In the genomic region with DNA sequence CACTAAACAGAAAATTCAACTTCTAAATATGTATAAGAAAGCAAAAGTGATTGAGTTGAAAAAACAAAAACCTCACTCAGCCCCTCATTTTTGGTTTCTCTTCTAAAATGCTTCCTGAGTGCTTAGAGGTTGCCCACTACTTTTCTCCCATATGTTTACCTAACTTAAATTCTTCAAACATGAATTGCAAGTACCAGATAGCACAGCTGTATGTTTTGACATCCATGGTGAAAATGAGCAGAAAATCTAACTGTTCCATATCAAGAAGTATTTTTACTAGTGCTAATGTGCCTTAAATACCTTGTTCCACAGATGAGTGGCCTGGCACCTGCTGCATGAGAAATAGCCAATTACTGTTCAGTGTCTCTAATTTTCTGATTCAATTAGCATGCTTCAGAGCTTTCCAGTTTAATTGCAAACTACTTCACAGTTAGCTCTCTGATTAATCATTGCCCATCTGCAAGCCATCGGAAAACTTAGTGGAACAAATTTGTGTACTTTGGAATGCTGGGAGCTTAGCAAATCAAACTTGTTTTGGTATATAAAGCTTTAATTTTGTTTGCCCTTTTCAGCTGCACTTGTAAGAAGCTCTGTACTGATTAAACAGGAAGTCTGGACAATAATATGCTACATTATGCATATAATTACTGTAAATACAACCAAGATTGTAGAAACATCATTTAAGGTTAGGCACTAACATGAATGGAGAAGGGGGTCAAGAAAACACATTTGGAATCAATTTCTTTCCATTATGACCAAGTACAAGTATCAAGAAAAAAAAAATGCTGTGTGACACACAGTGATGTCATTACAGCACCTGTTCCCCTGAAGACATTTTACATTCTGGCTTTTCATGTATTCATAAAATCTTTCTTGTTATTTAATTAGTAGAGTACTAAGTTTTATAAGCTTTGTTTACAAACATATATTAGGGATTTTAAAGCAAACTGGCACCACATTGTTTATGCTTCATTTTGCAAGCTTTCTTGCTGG, we compare ENCODE assay signal across 1 cellular context.
TF ChIP-seq lines count a peak whose summit lies in the region.

No MANE protein-coding gene starts in this region.

TF ChIP-seq in SK-N-SH treated with all-trans-retinoic acid at 6 μM for 48 hours, 23 proteins besides CTCF, POLR2A, EP300 and RAD21 (continued from another document):
- TF ChIP-seq, protein P1, sequence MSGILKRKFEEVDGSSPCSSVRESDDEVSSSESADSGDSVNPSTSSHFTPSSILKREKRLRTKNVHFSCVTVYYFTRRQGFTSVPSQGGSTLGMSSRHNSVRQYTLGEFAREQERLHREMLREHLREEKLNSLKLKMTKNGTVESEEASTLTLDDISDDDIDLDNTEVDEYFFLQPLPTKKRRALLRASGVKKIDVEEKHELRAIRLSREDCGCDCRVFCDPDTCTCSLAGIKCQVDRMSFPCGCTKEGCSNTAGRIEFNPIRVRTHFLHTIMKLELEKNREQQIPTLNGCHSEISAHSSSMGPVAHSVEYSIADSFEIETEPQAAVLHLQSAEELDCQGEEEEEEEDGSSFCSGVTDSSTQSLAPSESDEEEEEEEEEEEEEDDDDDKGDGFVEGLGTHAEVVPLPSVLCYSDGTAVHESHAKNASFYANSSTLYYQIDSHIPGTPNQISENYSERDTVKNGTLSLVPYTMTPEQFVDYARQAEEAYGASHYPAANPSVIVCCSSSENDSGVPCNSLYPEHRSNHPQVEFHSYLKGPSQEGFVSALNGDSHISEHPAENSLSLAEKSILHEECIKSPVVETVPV (CRISPR knock-in tag; IDR thresholded peaks at IDR 0.05) = no peak
- TF ChIP-seq, protein P2, sequence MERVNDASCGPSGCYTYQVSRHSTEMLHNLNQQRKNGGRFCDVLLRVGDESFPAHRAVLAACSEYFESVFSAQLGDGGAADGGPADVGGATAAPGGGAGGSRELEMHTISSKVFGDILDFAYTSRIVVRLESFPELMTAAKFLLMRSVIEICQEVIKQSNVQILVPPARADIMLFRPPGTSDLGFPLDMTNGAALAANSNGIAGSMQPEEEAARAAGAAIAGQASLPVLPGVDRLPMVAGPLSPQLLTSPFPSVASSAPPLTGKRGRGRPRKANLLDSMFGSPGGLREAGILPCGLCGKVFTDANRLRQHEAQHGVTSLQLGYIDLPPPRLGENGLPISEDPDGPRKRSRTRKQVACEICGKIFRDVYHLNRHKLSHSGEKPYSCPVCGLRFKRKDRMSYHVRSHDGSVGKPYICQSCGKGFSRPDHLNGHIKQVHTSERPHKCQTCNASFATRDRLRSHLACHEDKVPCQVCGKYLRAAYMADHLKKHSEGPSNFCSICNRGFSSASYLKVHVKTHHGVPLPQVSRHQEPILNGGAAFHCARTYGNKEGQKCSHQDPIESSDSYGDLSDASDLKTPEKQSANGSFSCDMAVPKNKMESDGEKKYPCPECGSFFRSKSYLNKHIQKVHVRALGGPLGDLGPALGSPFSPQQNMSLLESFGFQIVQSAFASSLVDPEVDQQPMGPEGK (CRISPR knock-in tag; IDR thresholded peaks at IDR 0.05; ENCODE audit: borderline replicate concordance) = no peak
- no peak for TF ChIP-seq OSR1 (CRISPR knock-in tag; IDR thresholded peaks at IDR 0.05)
